ENCODE assay signal across 8 cellular contexts in the genomic region with DNA sequence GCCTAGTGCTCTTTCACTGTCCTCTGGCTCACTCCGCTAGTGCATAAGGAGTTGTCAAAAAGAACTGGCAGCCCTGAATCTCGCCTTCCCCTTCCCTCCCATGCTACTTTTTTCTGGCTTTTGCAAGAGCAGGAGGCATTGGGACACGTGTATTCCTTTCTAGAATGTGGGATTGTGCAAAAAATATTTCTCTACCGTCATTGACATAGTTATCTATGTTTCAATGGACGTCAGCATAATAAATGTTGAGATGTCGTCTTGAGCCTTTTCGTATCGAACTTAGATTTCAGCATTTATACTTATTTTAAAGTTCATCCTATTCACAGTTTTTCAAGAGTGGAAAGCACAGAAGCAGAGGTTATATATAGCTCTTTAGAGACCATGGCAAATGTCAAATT.
A peak's percentile ranks its signal among the peaks of the same experiment; 100 is the strongest.
DNase-seq lines count a peak whose midpoint lies in the region; ATAC-seq lines count a peak whose summit lies in the region.

No MANE protein-coding gene starts in this region.

- H3K9ac ChIP-seq in HUES48 (ENCODE audit: low read depth, low read length) = peak overlapping the region; percentile 31; the same call in 1 of the 2 replicates
- peak overlapping the region; percentile 97; the same call in 1 of the 2 replicates for H3K9ac ChIP-seq in iPS-20b (ENCODE audit: low read depth, low read length)

- peak overlapping the region; percentile 96 for H3K27ac Mint-ChIP-seq in activated naive CD8-positive, alpha-beta T cell
- H3K27ac Mint-ChIP-seq in stimulated activated naive B cell treated with anti-CD40 and anti-IgM and Interleukin-4, amounts not matched to agents 10 μg/mL and 1 μg/mL and 100 μg/mL, for 72 hours = peak overlapping the region; percentile 100

- no peaks in the 10 kb centered on the region for H3K9me3 Mint-ChIP-seq in activated naive CD8-positive, alpha-beta T cell (ENCODE audit: low read depth)
- H3K9me3 Mint-ChIP-seq in stimulated activated naive B cell treated with anti-CD40 and anti-IgM and Interleukin-4, amounts not matched to agents 10 μg/mL and 1 μg/mL and 100 μg/mL, for 72 hours = no peaks in the 10 kb centered on the region

- H3K9me3 ChIP-seq in HUES48 (ENCODE audit: control insufficient read depth, insufficient read depth, low read length) (no peaks in the 10 kb centered on the region), iPS-20b (ENCODE audit: insufficient read depth, low read depth, low read length) (no peaks in the 10 kb centered on the region)

- ATAC-seq in stimulated activated naive B cell treated with anti-CD40 and anti-IgM and Interleukin-4, amounts not matched to agents 10 μg/mL and 1 μg/mL and 100 μg/mL, for 72 hours (replicated peaks) = no peak
- ATAC-seq in GM19324 (IDR thresholded peaks at IDR 0.05; ENCODE audit: low FRiP score, unreplicated experiment) = no peak
- ATAC-seq in GM21619 (IDR thresholded peaks at IDR 0.05; ENCODE audit: unreplicated experiment) = no peak
- no peak for ATAC-seq in HG02623 (IDR thresholded peaks at IDR 0.05; ENCODE audit: unreplicated experiment)

- H3K36me3 Mint-ChIP-seq in activated naive CD8-positive, alpha-beta T cell = peaks cover 3% of the 10 kb centered on the region
- peaks cover 8 to 12% of the 10 kb centered on the region in 2 donors for H3K36me3 Mint-ChIP-seq in stimulated activated naive B cell treated with anti-CD40 and anti-IgM and Interleukin-4, amounts not matched to agents 10 μg/mL and 1 μg/mL and 100 μg/mL, for 72 hours

- DNase-seq in stimulated activated naive B cell treated with anti-CD40 and anti-IgM and Interleukin-4, amounts not matched to agents 10 μg/mL and 1 μg/mL and 100 μg/mL, for 72 hours = no peak
- no peak for DNase-seq in LoVo (ENCODE audit: low spot score)

- H3K36me3 ChIP-seq in HUES48 (ENCODE audit: control insufficient read depth, insufficient read depth, low read length) (peaks cover 41% of the 10 kb centered on the region), iPS-20b (ENCODE audit: insufficient read depth, low read depth, low read length) (peaks cover 44% of the 10 kb centered on the region)

- H3K27me3 ChIP-seq in HUES48 (ENCODE audit: control insufficient read depth, insufficient read depth, low read length) = no peaks in the 10 kb centered on the region
- H3K27me3 ChIP-seq in iPS-20b (ENCODE audit: insufficient read depth, low read length) = no peaks in the 10 kb centered on the region

- H3K4me1 Mint-ChIP-seq in activated naive CD8-positive, alpha-beta T cell (ENCODE audit: low read depth) = peaks cover 25% of the 10 kb centered on the region
- peaks cover 6 to 19% of the 10 kb centered on the region in 2 donors for H3K4me1 Mint-ChIP-seq in stimulated activated naive B cell treated with anti-CD40 and anti-IgM and Interleukin-4, amounts not matched to agents 10 μg/mL and 1 μg/mL and 100 μg/mL, for 72 hours

- H3K27ac ChIP-seq in HUES48 (ENCODE audit: low read depth, low read length) (peak overlapping the region; percentile 97), iPS-20b (ENCODE audit: low read length) (no peak overlapping the region)

- peaks cover 7% of the 10 kb centered on the region for H3K27me3 Mint-ChIP-seq in activated naive CD8-positive, alpha-beta T cell
- no peaks in the 10 kb centered on the region for H3K27me3 Mint-ChIP-seq in stimulated activated naive B cell treated with anti-CD40 and anti-IgM and Interleukin-4, amounts not matched to agents 10 μg/mL and 1 μg/mL and 100 μg/mL, for 72 hours

- H3K4me3 ChIP-seq in HUES48 (ENCODE audit: low read depth, low read length) (peak overlapping the region; percentile 92), iPS-20b (ENCODE audit: low read length) (peak overlapping the region; percentile 92)

- peaks cover 11% of the 10 kb centered on the region; the same call in 1 of the 2 replicates for H3K4me1 ChIP-seq in HUES48 (ENCODE audit: control insufficient read depth, insufficient read depth, low read length)
- no peaks in the 10 kb centered on the region for H3K4me1 ChIP-seq in iPS-20b (ENCODE audit: insufficient read depth, low read length)

- H3K4me3 Mint-ChIP-seq in activated naive CD8-positive, alpha-beta T cell = peak overlapping the region; percentile 97
- H3K4me3 Mint-ChIP-seq in stimulated activated naive B cell treated with anti-CD40 and anti-IgM and Interleukin-4, amounts not matched to agents 10 μg/mL and 1 μg/mL and 100 μg/mL, for 72 hours = peak overlapping the region; percentile 89 to 96
